In the genomic region with DNA sequence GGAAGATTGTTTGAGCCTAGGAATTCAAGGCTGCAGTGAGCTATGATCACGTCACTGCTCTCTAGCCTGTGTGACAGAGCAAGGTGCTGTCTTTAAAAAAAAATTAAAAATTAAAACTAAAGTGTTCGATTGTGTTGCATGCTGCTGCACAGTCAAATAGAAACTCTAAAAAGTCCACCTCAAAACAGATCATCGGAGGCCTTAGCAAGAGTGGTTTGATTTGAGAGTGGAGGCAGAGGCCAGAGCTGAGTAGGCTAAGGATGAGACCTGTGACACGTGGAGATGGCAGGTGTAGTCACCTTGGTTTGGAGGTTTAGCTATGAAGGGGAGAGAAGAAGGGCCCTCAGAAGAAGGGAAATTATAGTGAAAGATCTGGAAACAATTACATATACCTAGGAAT, we compare ENCODE assay signal across 16 cellular contexts.
"Had no signal": no experiment of that assay in that cellular context is flagged by ENCODE, and none has a peak within 500 bp of the region (broad histone marks: within the 10 kb centered on the region; RNA-seq: fewer than 3 reads in every experiment).

No MANE protein-coding gene starts in this region.

- ATAC-seq: activated CD8-positive, alpha-beta T cell treated with anti-CD3 and anti-CD28 coated beads for 36 hours; mucosa of descending colon; naive thymus-derived CD4-positive, alpha-beta T cell; stimulated activated naive B cell treated with anti-CD40 and anti-IgM and Interleukin-4, amounts not matched to agents 10 μg/mL and 1 μg/mL and 100 μg/mL, for 72 hours; T-helper 17 cell had no signal

- DNase-seq: activated CD4-positive, alpha-beta T cell treated with anti-CD3 and anti-CD28 coated beads for 48 hours; activated CD8-positive, alpha-beta memory T cell treated with anti-CD3 and anti-CD28 coated beads, Interleukin-2, amount 50 U/mL, for 4 hours; activated CD8-positive, alpha-beta T cell treated with anti-CD3 and anti-CD28 coated beads for 36 hours; activated gamma-delta T cell; activated T-cell treated with anti-CD3 and anti-CD28 coated beads, Interleukin-2, amount 50 U/mL, for 48 hours; effector memory CD4-positive, alpha-beta T cell; mesenchymal stem cell; mucosa of descending colon; naive thymus-derived CD4-positive, alpha-beta T cell; ovary; sigmoid colon; stimulated activated CD4-positive, alpha-beta T cell treated with anti-CD3 and anti-CD28 coated beads, Interleukin-4, amount 100 ng/mL, for 24 hours; stimulated activated naive B cell treated with anti-CD40 and anti-IgM and Interleukin-4, amounts not matched to agents 10 μg/mL and 1 μg/mL and 100 μg/mL, for 72 hours; substantia nigra; T-helper 17 cell; trophoblast cell had no signal
